Comparison of ENCODE assay signal across 8 cellular contexts in genomic region chr7:99473315-99473596, GRCh38. TPM values are rescaled to one million over a fixed set of nuclear protein-coding genes. Genes with fewer than 3 reads are reported as not detected.
DNase-seq lines count a peak whose midpoint lies in the region; ATAC-seq and TF ChIP-seq lines count a peak whose summit lies in the region.

No MANE protein-coding gene starts in this region.

- H3K9ac ChIP-seq in Karpas-422 (ENCODE audit: low read length) (peak overlapping the region; percentile 90), parathyroid adenoma (no peak overlapping the region)

- H3K4me3 Mint-ChIP-seq in WTC11: peak overlapping the region; percentile 98

- H3K4me1 ChIP-seq in Karpas-422 (ENCODE audit: low read length) (peaks cover 21% of the 10 kb centered on the region), parathyroid adenoma (peaks cover 2% of the 10 kb centered on the region)

- peak; percentile 24 for DNase-seq in AG09319 (ENCODE audit: extremely low read depth, low read depth)
- no peak for DNase-seq in GM06990 (ENCODE audit: extremely low read depth, insufficient read length)
- DNase-seq in Karpas-422: peak; percentile 84
- DNase-seq in WTC11 (ENCODE audit: low spot score): no peak
- peak; percentile 79 for DNase-seq in foreskin melanocyte
- DNase-seq in NCI-H526 treated with DMSO at 0.1 percent for 48 hours (lab: John Stamatoyannopoulos, UW): no peak

- H3K4me1 Mint-ChIP-seq in WTC11: peaks cover 14% of the 10 kb centered on the region

- H3K9me2 ChIP-seq in Karpas-422 (replicated peaks; ENCODE audit: insufficient read depth, low read length): no peaks in the 10 kb centered on the region

- H4K20me1 ChIP-seq in Karpas-422 (ENCODE audit: insufficient read depth, low read depth, low read length): no peaks in the 10 kb centered on the region

- H3K27me3 ChIP-seq in GM06990 (replicated peaks; ENCODE audit: control insufficient read depth, insufficient read depth, low read length) (no peaks in the 10 kb centered on the region), Karpas-422 (ENCODE audit: low read length) (no peaks in the 10 kb centered on the region), parathyroid adenoma (ENCODE audit: control insufficient read depth, insufficient read depth, low read length) (no peaks in the 10 kb centered on the region)

- no peaks in the 10 kb centered on the region for H3K9me3 ChIP-seq in Karpas-422 (ENCODE audit: low read length)
- H3K9me3 ChIP-seq in parathyroid adenoma (ENCODE audit: control insufficient read depth, low read length): no peaks in the 10 kb centered on the region

- H3K4me2 ChIP-seq in Karpas-422 (ENCODE audit: low read depth, low read length, poor library complexity, severe bottlenecking) (peak overlapping the region; percentile 76), parathyroid adenoma (ENCODE audit: low read length) (peak overlapping the region; percentile 68)

- H3K27me3 Mint-ChIP-seq in WTC11 (ENCODE audit: low read depth): peaks cover 5% of the 10 kb centered on the region; the same call in 1 of the 2 replicates

- H3K79me2 ChIP-seq in Karpas-422 (ENCODE audit: low read length) (peaks cover 51% of the 10 kb centered on the region), parathyroid adenoma (peaks cover 13% of the 10 kb centered on the region)

- peaks cover 4% of the 10 kb centered on the region for H3K36me3 ChIP-seq in GM06990 (ENCODE audit: control insufficient read depth, insufficient read depth, low read length)
- peaks cover 8% of the 10 kb centered on the region; the same call in 1 of the 2 replicates for H3K36me3 ChIP-seq in Karpas-422 (ENCODE audit: insufficient read depth, low read length)
- no peaks in the 10 kb centered on the region for H3K36me3 ChIP-seq in parathyroid adenoma (ENCODE audit: control insufficient read depth, insufficient read depth, low read length)

- H3K4me3 ChIP-seq in GM06990 (replicated peaks; ENCODE audit: low read depth, low read length) (peak overlapping the region; percentile 95), Karpas-422 (ENCODE audit: low read length) (peak overlapping the region; percentile 89), parathyroid adenoma (ENCODE audit: low read depth, low read length) (peak overlapping the region; percentile 77)

- H2AFZ ChIP-seq in Karpas-422 (ENCODE audit: low read length): no peak overlapping the region
- peak overlapping the region; percentile 92 for H2AFZ ChIP-seq in parathyroid adenoma

- H3K27ac ChIP-seq in Karpas-422 (ENCODE audit: low read length): peak overlapping the region; percentile 72
- peak overlapping the region; percentile 37 for H3K27ac ChIP-seq in parathyroid adenoma

- POLR2A ChIA-PET in WTC11 (lab: Charles Lee): interaction anchor here (1.3 kb wide), 1 partner anchor 65 kb away, joined by 5 read pairs; the partner anchor contains the start of genes BUD31 and PDAP1

- no peak for ATAC-seq in WTC11
- ATAC-seq in HG02642 (IDR thresholded peaks at IDR 0.05; ENCODE audit: poor library complexity, unreplicated experiment): no peak

- TF ChIP-seq CTCF in AG09319 (IDR thresholded peaks at IDR 0.05; ENCODE audit: low read depth, low read length) (no peak), GM06990 (IDR thresholded peaks at IDR 0.05; ENCODE audit: insufficient read depth, low read length, poor library complexity, severe bottlenecking) (no peak), WTC11 (IDR thresholded peaks at IDR 0.05) (no peak), parathyroid adenoma (IDR thresholded peaks at IDR 0.05) (no peak)

- peaks cover 8% of the 10 kb centered on the region for H3K36me3 Mint-ChIP-seq in WTC11

- CTCF ChIA-PET in WTC11 (lab: Charles Lee): no interaction called here

- peak overlapping the region; percentile 96 for H3K27ac Mint-ChIP-seq in WTC11

- no peaks in the 10 kb centered on the region for H3K9me3 Mint-ChIP-seq in WTC11

TF ChIP-seq in WTC11, 78 proteins besides CTCF, POLR2A, EP300 and RAD21 (continues in another document):
- TF ChIP-seq NFE2L1 (CRISPR knock-in tag; IDR thresholded peaks at IDR 0.05) (no peak), ZNF512 (CRISPR knock-in tag; IDR thresholded peaks at IDR 0.05; ENCODE audit: borderline replicate concordance) (no peak), ATF6 (CRISPR knock-in tag; IDR thresholded peaks at IDR 0.05) (no peak), E2F4 (CRISPR knock-in tag; IDR thresholded peaks at IDR 0.05; ENCODE audit: borderline replicate concordance, low read depth) (no peak), HMGXB4 (CRISPR knock-in tag; IDR thresholded peaks at IDR 0.05) (no peak)

RNA-seq across cellular contexts. Expression of gene ZNF789, which starts 0.6 kb away (rescaled TPM):
- 29.0 and 33.0 TPM in 2 replicates for total RNA-seq in Karpas-422 (2014; rRNA removed; shearing (Covaris generic); ENCODE audit: low replicate concordance)
- total RNA-seq in WTC11 (2021): 11.7 to 14.0 TPM (median 12.8 TPM) in 3 replicates

RNA-seq across cellular contexts. Expression of gene ATP5MF, which starts 7.3 kb away (rescaled TPM):
- 653 and 873 TPM in 2 replicates for total RNA-seq in Karpas-422 (2014; rRNA removed; shearing (Covaris generic); ENCODE audit: low replicate concordance)
- total RNA-seq in WTC11 (2021): 454 to 480 TPM (median 463 TPM) in 3 replicates

RNA-seq across cellular contexts. Expression of gene ZNF394, which starts 26.8 kb away (rescaled TPM):
- total RNA-seq in Karpas-422 (2014; rRNA removed; shearing (Covaris generic); ENCODE audit: low replicate concordance): 40.4 and 40.8 TPM in 2 replicates
- total RNA-seq in WTC11 (2021): 23.0 to 24.0 TPM (median 23.1 TPM) in 3 replicates

RNA-seq across cellular contexts. Expression of gene ZKSCAN5, which starts 31.2 kb away (rescaled TPM):
- total RNA-seq in Karpas-422 (2014; rRNA removed; shearing (Covaris generic); ENCODE audit: low replicate concordance): 11.9 and 14.5 TPM in 2 replicates
- total RNA-seq in WTC11 (2021): 14.5 to 15.7 TPM (median 15.5 TPM) in 3 replicates

RNA-seq across cellular contexts. Expression of gene CPSF4, which starts 34.5 kb away (rescaled TPM):
- 48.7 and 63.6 TPM in 2 replicates for total RNA-seq in Karpas-422 (2014; rRNA removed; shearing (Covaris generic); ENCODE audit: low replicate concordance)
- total RNA-seq in WTC11 (2021): 79.1 to 109 TPM (median 85.8 TPM) in 3 replicates

Comparison
In these comparisons a context has a peak if more than half of its experiments do, and no peak if none do; other contexts are left out.
1. DNase-seq: peak in AG09319 (single experiment), Karpas-422 (single experiment) and foreskin melanocyte (single experiment); none in GM06990 (single experiment), WTC11 (single experiment) and NCI-H526 treated with DMSO at 0.1 percent for 48 hours (single experiment).
2. Peak in every context shown above with its lines, with median percentiles within 50 percentile points of each other: H3K4me3 ChIP-seq.